In the genomic region with DNA sequence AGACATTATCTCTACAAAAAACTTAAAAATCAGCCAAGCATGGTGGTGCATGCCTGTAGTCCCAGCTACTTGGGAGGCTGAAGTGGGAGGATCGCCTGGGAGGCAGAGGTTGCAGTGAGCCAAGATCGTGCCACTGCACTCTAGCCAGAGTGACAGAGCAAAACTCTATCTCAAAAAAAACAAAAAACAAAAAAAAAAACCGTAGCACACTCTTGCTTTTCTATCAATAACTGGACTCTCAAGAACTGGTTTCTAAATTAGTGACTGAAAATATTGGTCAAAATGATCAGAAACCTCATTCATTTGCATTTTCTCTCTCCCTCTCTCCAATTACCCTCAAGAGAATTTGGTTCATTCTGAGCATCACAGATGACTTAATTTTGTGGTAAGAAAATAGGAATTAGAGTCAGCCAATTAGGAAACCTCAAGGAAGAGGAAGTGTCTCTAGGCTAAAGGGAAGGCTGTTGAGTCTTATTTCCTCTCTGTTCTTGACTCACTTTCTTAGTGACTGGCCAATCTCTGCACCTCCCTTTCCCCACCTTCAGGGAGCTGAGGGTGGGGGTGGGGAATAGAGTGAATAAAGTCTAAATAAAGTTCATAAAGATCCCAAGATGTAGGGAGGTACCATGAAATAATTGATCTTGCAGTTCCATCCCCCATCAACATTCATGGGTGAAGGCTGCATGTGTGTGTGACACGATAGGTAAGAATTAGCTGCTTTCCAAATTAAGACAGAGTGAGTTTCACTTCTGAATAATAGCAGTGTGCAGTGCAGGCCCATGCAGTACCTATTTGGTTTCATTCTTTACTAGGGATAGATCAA, we compare ENCODE assay signal across 8 cellular contexts. TPM values are rescaled to one million over a fixed set of nuclear protein-coding genes. Genes with fewer than 3 reads are reported as not detected.
DNase-seq lines count a peak whose midpoint lies in the region; ATAC-seq, FAIRE-seq and TF ChIP-seq lines count a peak whose summit lies in the region.

No MANE protein-coding gene starts in this region.

- ATAC-seq in GM21367 (IDR thresholded peaks at IDR 0.05; ENCODE audit: unreplicated experiment) (peak; percentile 66), HG03521 (IDR thresholded peaks at IDR 0.05; ENCODE audit: unreplicated experiment) (peak; percentile 65)
- peak; percentile 63 for ATAC-seq in activated CD8-positive, alpha-beta T cell treated with anti-CD3 and anti-CD28 coated beads for 36 hours

- H3K9me3 ChIP-seq in kidney (ENCODE audit: control insufficient read depth in 1 of 2, low read length in 2 of 2), result no peaks in the 10 kb centered on the region

- CTCF ChIA-PET in activated CD8-positive, alpha-beta T cell treated with anti-CD3 and anti-CD28 coated beads for 36 hours (lab: Charles Lee), result interaction anchor here (1.0 to 2.9 kb wide), 15 partner anchors 10 to 145 kb away, joined by 3 to 27 read pairs (median 6); a partner anchor contains a TSS

- H3K4me3 Mint-ChIP-seq in activated CD8-positive, alpha-beta T cell treated with anti-CD3 and anti-CD28 coated beads for 36 hours, result peak overlapping the region; percentile 51
- no peak overlapping the region for H3K4me3 Mint-ChIP-seq in osteocyte (ENCODE audit: unreplicated experiment)

- FAIRE-seq in kidney (lab: Jason Lieb, UNC), result no peak

- H3K27ac Mint-ChIP-seq in activated CD8-positive, alpha-beta T cell treated with anti-CD3 and anti-CD28 coated beads for 36 hours, result peak overlapping the region; percentile 97
- H3K27ac Mint-ChIP-seq in osteocyte (ENCODE audit: unreplicated experiment), result no peak overlapping the region

- peaks cover 0 to 2% of the 10 kb centered on the region in 2 donors for H3K36me3 ChIP-seq in kidney (ENCODE audit: control insufficient read depth in 1 of 2, insufficient read depth in 2 of 2, low read length in 2 of 2)

- POLR2A ChIA-PET in activated CD8-positive, alpha-beta T cell treated with anti-CD3 and anti-CD28 coated beads for 36 hours (lab: Charles Lee), result interaction anchor here (0.6 to 16.4 kb wide), 8 partner anchors 15 to 141 kb away, joined by 3 to 222 read pairs (median 6); a partner anchor contains a TSS

- H3K4me3 ChIP-seq in GM08714 (ENCODE audit: low read length), result peak overlapping the region; percentile 69; the same call in 1 of the 2 replicates
- no peak overlapping the region for H3K4me3 ChIP-seq in kidney (ENCODE audit: low read length in 2 of 2)

- H3K9me3 Mint-ChIP-seq in activated CD8-positive, alpha-beta T cell treated with anti-CD3 and anti-CD28 coated beads for 36 hours, result no peaks in the 10 kb centered on the region
- no peaks in the 10 kb centered on the region for H3K9me3 Mint-ChIP-seq in osteocyte (ENCODE audit: unreplicated experiment)

- H3K9ac ChIP-seq in kidney (ENCODE audit: low read length in 2 of 2), result no peak overlapping the region

- no peak overlapping the region for H3K27ac ChIP-seq in kidney (ENCODE audit: low read depth in 2 of 2, low read length in 2 of 2)

- peaks cover 50% of the 10 kb centered on the region for H3K4me1 Mint-ChIP-seq in activated CD8-positive, alpha-beta T cell treated with anti-CD3 and anti-CD28 coated beads for 36 hours (ENCODE audit: low read depth)
- H3K4me1 Mint-ChIP-seq in osteocyte (ENCODE audit: unreplicated experiment), result no peaks in the 10 kb centered on the region

- no peaks in the 10 kb centered on the region for H3K27me3 Mint-ChIP-seq in activated CD8-positive, alpha-beta T cell treated with anti-CD3 and anti-CD28 coated beads for 36 hours
- no peaks in the 10 kb centered on the region for H3K27me3 Mint-ChIP-seq in osteocyte (ENCODE audit: unreplicated experiment)

- H3K36me3 Mint-ChIP-seq in activated CD8-positive, alpha-beta T cell treated with anti-CD3 and anti-CD28 coated beads for 36 hours (ENCODE audit: low read depth), result peaks cover 9% of the 10 kb centered on the region
- H3K36me3 Mint-ChIP-seq in osteocyte (ENCODE audit: unreplicated experiment), result peaks cover 6% of the 10 kb centered on the region

- intact Hi-C loops in activated CD8-positive, alpha-beta T cell treated with anti-CD3 and anti-CD28 coated beads for 36 hours (cut with micrococcal nuclease), result no loop called here
- intact Hi-C loops in kidney (cut with DNase I), result no loop called here

- no peak for TF ChIP-seq CTCF in activated CD8-positive, alpha-beta T cell treated with anti-CD3 and anti-CD28 coated beads for 36 hours (IDR thresholded peaks at IDR 0.05)
- TF ChIP-seq CTCF in osteocyte (IDR thresholded peaks at IDR 0.05) (no peak), kidney (IDR thresholded peaks at IDR 0.05; ENCODE audit: borderline replicate concordance, extremely low read depth, insufficient read depth) (no peak)

- H3K4me1 ChIP-seq in kidney (ENCODE audit: control insufficient read depth in 1 of 2, insufficient read depth in 1 of 2, low read depth in 1 of 2, low read length in 2 of 2), result no peaks in the 10 kb centered on the region

- peak; percentile 54 for DNase-seq in activated CD8-positive, alpha-beta T cell treated with anti-CD3 and anti-CD28 coated beads for 36 hours
- DNase-seq in osteocyte (ENCODE audit: extremely low spot score, unreplicated experiment) (peak; percentile 21), activated gamma-delta T cell treated with Interleukin-2 at 50 U/mL for 16 hours (no peak), NCI-H524 (lab: John Stamatoyannopoulos, UW) (no peak), kidney (no peak)

RNA-seq across cellular contexts. Expression of a gene that starts 6.8 kb away (rescaled TPM):
- 100 to 1,000 TPM; 361 to 393 TPM for total RNA-seq in activated CD8-positive, alpha-beta T cell treated with anti-CD3 and anti-CD28 coated beads for 36 hours
- 137 and 146 TPM in 2 replicates for total RNA-seq in osteocyte
- 127 TPM for total RNA-seq in kidney
- 174 TPM for polyA plus RNA-seq in kidney (ENCODE audit: insufficient read depth, low read depth, low replicate concordance)

Comparison
In these comparisons a context has a peak if more than half of its experiments do, and no peak if none do; other contexts are left out.
1. DNase-seq: peak in activated CD8-positive, alpha-beta T cell treated with anti-CD3 and anti-CD28 coated beads for 36 hours (single experiment) and osteocyte (single experiment); none in activated gamma-delta T cell treated with Interleukin-2 at 50 U/mL for 16 hours (single experiment), NCI-H524 (0 of 2) and kidney (single experiment).
2. Peak in every context shown above with its lines, with median percentiles within 50 percentile points of each other: ATAC-seq.